ENCODE assay signal across 27 cellular contexts in genomic region chr3:39315420-39315819, GRCh38. TPM values are rescaled to one million over a fixed set of nuclear protein-coding genes. Genes with fewer than 3 reads are reported as not detected.
DNase-seq lines count a peak whose midpoint lies in the region; ATAC-seq, FAIRE-seq and TF ChIP-seq lines count a peak whose summit lies in the region.
"Had no signal": no experiment of that assay in that cellular context is flagged by ENCODE, and none has a peak within 500 bp of the region (broad histone marks: within the 10 kb centered on the region; RNA-seq: fewer than 3 reads in every experiment).

No MANE protein-coding gene starts in this region.

- no peak for DNase-seq in activated T-cell treated with anti-CD3 and anti-CD28 coated beads, Interleukin-2, amount 50 U/mL, for 4 hours
- no peak for DNase-seq in activated T-cell treated with anti-CD3 and anti-CD28 coated beads, Interleukin-2, amount 50 U/mL, for 1 hour
- DNase-seq in RKO (ENCODE audit: low spot score) (peak; percentile 11), K562 (ENCODE audit: extremely low read depth in 1 of 4, low spot score in 3 of 4) (no peak), D721Med (ENCODE audit: insufficient read length, low spot score) (no peak), NCI-H2107 (lab: John Stamatoyannopoulos, UW) (no peak)
- DNase-seq: Caco-2; CD4-positive, alpha-beta T cell; DND-41; GOT3; HCEC 1CT; Karpas-422; MV-4-11; NCI-H1105 treated with DMSO at 0.1 percent for 48 hours; NCI-H2081; NCI-H2171 treated with DMSO at 0.1 percent for 48 hours; NCI-H524 treated with DMSO at 0.1 percent for 48 hours; NCI-H82; Peyer's patch; SJCRH30 had no signal

- no peaks in the 10 kb centered on the region for H4K20me1 ChIP-seq in K562 (replicated peaks; ENCODE audit: control insufficient read depth, insufficient read depth, low read length)

- TF ChIP-seq POLR2A in K562 (conservative IDR thresholded peaks at IDR 0.05) = no peak

- H3K79me2 ChIP-seq in K562 (ENCODE audit: control insufficient read depth, insufficient read depth, low read length) = no peaks in the 10 kb centered on the region

- H3K27me3 ChIP-seq in K562 (ENCODE audit: control insufficient read depth in 2 of 2, insufficient read depth in 2 of 2, low read length in 2 of 2) = no peaks in the 10 kb centered on the region
- H3K27me3 ChIP-seq: Peyer's patch, SJCRH30 had no signal

- H3K9me3 Mint-ChIP-seq in activated T-cell treated with anti-CD3 and anti-CD28 coated beads, Interleukin-2, amount 50 U/mL, for 4 hours = peaks cover 16% of the 10 kb centered on the region
- H3K9me3 Mint-ChIP-seq in stimulated activated naive CD8-positive, alpha-beta T cell treated with anti-CD3 and anti-CD28 coated beads, Interleukin-15, Interleukin-2, amounts not matched to agents 100 ng/mL and 50 ng/mL, for 24 hours = peaks cover 6% of the 10 kb centered on the region

- no peak overlapping the region for H3K4me3 ChIP-seq in K562
- H3K4me3 ChIP-seq: Peyer's patch, SJCRH30 had no signal

- H3K9ac ChIP-seq in K562 (ENCODE audit: insufficient read depth in 1 of 2, low read depth in 2 of 2, low read length in 2 of 2) = no peak overlapping the region

- TF ChIP-seq EP300 in K562 (IDR thresholded peaks at IDR 0.05; ENCODE audit: low read length) = no peak

- H3K9me1 ChIP-seq in K562 (ENCODE audit: control insufficient read depth, insufficient read depth, low read length) = no peaks in the 10 kb centered on the region

- H3K27ac Mint-ChIP-seq in stimulated activated naive CD8-positive, alpha-beta T cell treated with anti-CD3 and anti-CD28 coated beads, Interleukin-15, Interleukin-2, amounts not matched to agents 100 ng/mL and 50 ng/mL, for 24 hours = peak overlapping the region; percentile 41
- H3K27ac Mint-ChIP-seq: CD4-positive, alpha-beta T cell; IgD-negative memory B cell had no signal

- H3K4me1 Mint-ChIP-seq in activated T-cell treated with anti-CD3 and anti-CD28 coated beads, Interleukin-2, amount 50 U/mL, for 4 hours (ENCODE audit: low read depth) = no peaks in the 10 kb centered on the region
- peaks cover 17% of the 10 kb centered on the region for H3K4me1 Mint-ChIP-seq in stimulated activated naive CD8-positive, alpha-beta T cell treated with anti-CD3 and anti-CD28 coated beads, Interleukin-15, Interleukin-2, amounts not matched to agents 100 ng/mL and 50 ng/mL, for 24 hours (ENCODE audit: low read depth)
- H3K4me1 Mint-ChIP-seq: IgD-negative memory B cell had no signal

- CTCF ChIA-PET in K562 (lab: Yijun Ruan, JAX; ENCODE audit: low intra/inter-chr PET ratio) = no interaction called here

- intact Hi-C loops in K562 (cut with micrococcal nuclease) = no loop called here

- H3K36me3 ChIP-seq in K562 (ENCODE audit: control insufficient read depth, insufficient read depth, low read length) = no peaks in the 10 kb centered on the region
- H3K36me3 ChIP-seq: Peyer's patch, SJCRH30 had no signal

- H3K27me3 Mint-ChIP-seq in activated T-cell treated with anti-CD3 and anti-CD28 coated beads, Interleukin-2, amount 50 U/mL, for 4 hours (ENCODE audit: low read depth) = peaks cover 10% of the 10 kb centered on the region
- H3K27me3 Mint-ChIP-seq in stimulated activated naive CD8-positive, alpha-beta T cell treated with anti-CD3 and anti-CD28 coated beads, Interleukin-15, Interleukin-2, amounts not matched to agents 100 ng/mL and 50 ng/mL, for 24 hours = peaks cover 4% of the 10 kb centered on the region
- H3K27me3 Mint-ChIP-seq: CD4-positive, alpha-beta T cell had no signal

- WGBS in K562 (ENCODE audit: insufficient coverage, low coverage, missing lambda C conversion rate) = 11% methylated on average over 1 of the region's 1 CpG

- FAIRE-seq in K562 (lab: Jason Lieb, UNC) (no peak), D721Med (lab: Jason Lieb, UNC) (no peak)
- FAIRE-seq: GM12892 had no signal

- no peaks in the 10 kb centered on the region for H3K9me3 ChIP-seq in K562 (replicated peaks; ENCODE audit: control insufficient read depth, insufficient read depth, low read depth, low read length)
- H3K9me3 ChIP-seq: SJCRH30 had no signal

- no peak for TF ChIP-seq CTCF in K562 (IDR thresholded peaks at IDR 0.05 in 2 of 3, conservative IDR thresholded peaks at IDR 0.05 in 1 of 3; ENCODE audit: insufficient read depth in 2 of 3, low read depth in 1 of 3, low read length in 3 of 3)
- no peak for TF ChIP-seq CTCF in D721Med (IDR thresholded peaks at IDR 0.05; ENCODE audit: insufficient read depth, missing control alignments)

- H3K27ac ChIP-seq in K562 (ENCODE audit: extremely low read depth, low read depth, low read length) = no peak overlapping the region
- H3K27ac ChIP-seq: Peyer's patch, SJCRH30 had no signal

- H3K36me3 Mint-ChIP-seq in activated T-cell treated with anti-CD3 and anti-CD28 coated beads, Interleukin-2, amount 50 U/mL, for 4 hours (ENCODE audit: insufficient read depth) = peaks cover 7% of the 10 kb centered on the region
- H3K36me3 Mint-ChIP-seq in stimulated activated naive CD8-positive, alpha-beta T cell treated with anti-CD3 and anti-CD28 coated beads, Interleukin-15, Interleukin-2, amounts not matched to agents 100 ng/mL and 50 ng/mL, for 24 hours (ENCODE audit: low read depth) = peaks cover 7% of the 10 kb centered on the region
- H3K36me3 Mint-ChIP-seq: IgD-negative memory B cell had no signal

- POLR2A ChIA-PET in K562 (lab: Yijun Ruan, JAX) = no interaction called here

- no peak overlapping the region for H3K4me3 Mint-ChIP-seq in activated T-cell treated with anti-CD3 and anti-CD28 coated beads, Interleukin-2, amount 50 U/mL, for 4 hours
- H3K4me3 Mint-ChIP-seq in stimulated activated naive CD8-positive, alpha-beta T cell treated with anti-CD3 and anti-CD28 coated beads, Interleukin-15, Interleukin-2, amounts not matched to agents 100 ng/mL and 50 ng/mL, for 24 hours = no peak overlapping the region
- H3K4me3 Mint-ChIP-seq: CD4-positive, alpha-beta T cell; IgD-negative memory B cell had no signal

- no peaks in the 10 kb centered on the region for H3K4me1 ChIP-seq in K562 (replicated peaks in 1 of 2; ENCODE audit: control insufficient read depth in 2 of 2, insufficient read depth in 2 of 2, low read length in 2 of 2)
- H3K4me1 ChIP-seq: SJCRH30 had no signal

- no peak for TF ChIP-seq RAD21 in K562 (CRISPR knock-in tag; conservative IDR thresholded peaks at IDR 0.05 in 1 of 2, IDR thresholded peaks at IDR 0.05 in 1 of 2)

- no peak overlapping the region for H2AFZ ChIP-seq in K562 (ENCODE audit: low read depth, low read length)

- no peak overlapping the region for H3K4me2 ChIP-seq in K562 (ENCODE audit: insufficient read depth, low read length)

- peak; percentile 21 to 48 for ATAC-seq in activated T-cell treated with anti-CD3 and anti-CD28 coated beads, Interleukin-2, amount 50 U/mL, for 4 hours
- ATAC-seq in K562 = no peak

- in situ Hi-C loops in K562 (cut with MboI) = no loop called here

- no TSS peak for BruUV-seq in K562 (replicated peaks; lab: Mats Ljungman, UMichigan)

TF ChIP-seq in K562, 482 proteins besides CTCF, POLR2A, EP300 and RAD21 (continues in another document):
- peak; percentile 69 for TF ChIP-seq FOSL1 (tag; conservative IDR thresholded peaks at IDR 0.05)

RNA-seq across cellular contexts. Expression of gene CCR8, which starts 14.1 kb away (rescaled TPM):
- total RNA-seq in activated T-cell treated with anti-CD3 and anti-CD28 coated beads, Interleukin-2, amount 50 U/mL, for 4 hours = 1 to 10 TPM in 1 of 3 donors, under 1 TPM in 2; 0.40 to 1.4 (median 0.87) TPM
- total RNA-seq in K562 (2011; cell fraction: chromatin; rRNA removed; ENCODE audit: low replicate concordance) = not detected in 2 replicates
- total RNA-seq in K562 (2011; cell fraction: nucleolus; rRNA removed) = not detected in 2 replicates
- total RNA-seq in K562 (2011; cell fraction: nucleoplasm; rRNA removed) = not detected in 2 replicates
- total RNA-seq in K562 (2014; rRNA removed) (not detected in 2 replicates), K562 (2014; rRNA removed; fragmentation: Illumina TruSeq; extraction: Trizol) (not detected in 2 replicates), K562 (2015; rRNA removed; fragmentation: Illumina TruSeq; extraction: Trizol) (not detected in 2 replicates), K562 (2021) (not detected in 2 replicates)
- polyA plus RNA-seq in K562 (2011; rRNA removed) (not detected in 2 replicates), K562 (2014; fragmentation: Illumina TruSeq; extraction: Trizol) (not detected in 2 replicates), K562 (2014; fragmentation: Nextera tagmentation; extraction: Ambion mirVana) (not detected), K562 (2014; rRNA removed) (not detected in 2 replicates)
- 0.04 TPM in 1 of 2 replicates, not detected in the other for polyA plus RNA-seq in K562 (2011; cell fraction: cytosol; rRNA removed)
- not detected in 2 replicates for polyA plus RNA-seq in K562 (2011; cell fraction: nucleus; rRNA removed)
- polyA plus RNA-seq in K562 (2012) = 0.09 TPM in 1 of 2 replicates, not detected in the other
- polyA minus RNA-seq in K562 (2011; rRNA and poly(A)+ RNA removed) = not detected in 2 replicates
- polyA minus RNA-seq in K562 (2011; cell fraction: cytosol; rRNA and poly(A)+ RNA removed) = not detected in 2 replicates
- not detected in 2 replicates for polyA minus RNA-seq in K562 (2011; cell fraction: nucleus; rRNA and poly(A)+ RNA removed)
- total RNA-seq: A673, Caco-2, G401, M059J, Peyer's patch, SJCRH30 had no signal
- polyA plus RNA-seq: BJ, IgD-negative memory B cell had no signal

RNA-seq across cellular contexts. Expression of gene CX3CR1, which starts 35.6 kb away (rescaled TPM):
- total RNA-seq in activated T-cell treated with anti-CD3 and anti-CD28 coated beads, Interleukin-2, amount 50 U/mL, for 4 hours = under 1 TPM; 0.32 to 0.73 (median 0.40) TPM
- not detected in 2 replicates for total RNA-seq in K562 (2011; cell fraction: chromatin; rRNA removed; ENCODE audit: low replicate concordance)
- not detected in 2 replicates for total RNA-seq in K562 (2011; cell fraction: nucleolus; rRNA removed)
- total RNA-seq in K562 (2011; cell fraction: nucleoplasm; rRNA removed) = not detected in 2 replicates
- total RNA-seq in K562 (2014; rRNA removed) (not detected in 2 replicates), K562 (2014; rRNA removed; fragmentation: Illumina TruSeq; extraction: Trizol) (not detected in 2 replicates), K562 (2015; rRNA removed; fragmentation: Illumina TruSeq; extraction: Trizol) (not detected in 2 replicates), K562 (2021) (not detected in 2 replicates)
- polyA plus RNA-seq in K562 (2011; rRNA removed) (0.21 TPM in 1 of 2 replicates, not detected in the other), K562 (2014; fragmentation: Illumina TruSeq; extraction: Trizol) (not detected in 2 replicates), K562 (2014; fragmentation: Nextera tagmentation; extraction: Ambion mirVana) (not detected), K562 (2014; rRNA removed) (0.03 TPM in 1 of 2 replicates, not detected in the other)
- polyA plus RNA-seq in K562 (2011; cell fraction: cytosol; rRNA removed) = not detected in 2 replicates
- polyA plus RNA-seq in K562 (2011; cell fraction: nucleus; rRNA removed) = not detected in 2 replicates
- 0.17 TPM in 1 of 2 replicates, not detected in the other for polyA plus RNA-seq in K562 (2012)
- polyA minus RNA-seq in K562 (2011; rRNA and poly(A)+ RNA removed) = not detected in 2 replicates
- polyA minus RNA-seq in K562 (2011; cell fraction: cytosol; rRNA and poly(A)+ RNA removed) = not detected in 2 replicates
- polyA minus RNA-seq in K562 (2011; cell fraction: nucleus; rRNA and poly(A)+ RNA removed) = not detected in 2 replicates
- total RNA-seq: A673, G401, Peyer's patch, SJCRH30 had no signal
